15 cellular contexts compared by ENCODE assay signal in genomic region chr5:33788922-33789321, GRCh38.
DNase-seq lines count a peak whose midpoint lies in the region; ATAC-seq, FAIRE-seq and TF ChIP-seq lines count a peak whose summit lies in the region.
"Had no signal": no experiment of that assay in that cellular context is flagged by ENCODE, and none has a peak within 500 bp of the region (broad histone marks: within the 10 kb centered on the region; RNA-seq: fewer than 3 reads in every experiment).

No MANE protein-coding gene starts in this region.

- no peak overlapping the region for H3K4me3 ChIP-seq in left lung
- H3K4me3 ChIP-seq in mesendoderm (ENCODE audit: low read length), result no peak overlapping the region
- H3K4me3 ChIP-seq: psoas muscle, thyroid gland had no signal

- no peak overlapping the region for H2BK15ac ChIP-seq in mesendoderm (replicated peaks; ENCODE audit: low read depth)

- DNase-seq in AG08395 (ENCODE audit: low spot score) (peak; percentile 92), HTR-8/SVneo (ENCODE audit: insufficient read length, low spot score) (peak; percentile 74), brain pericyte (ENCODE audit: low read depth, low spot score) (peak; percentile 84), left lung (no peak), NCI-H1930 (lab: John Stamatoyannopoulos, UW) (no peak), mesendoderm (no peak)
- no peak for DNase-seq in activated naive CD4-positive, alpha-beta T cell treated with anti-CD3 and anti-CD28 coated beads, Interleukin-2, amount 50 U/mL, for 16 hours
- DNase-seq: activated T-cell treated with anti-CD3 and anti-CD28 coated beads, Interleukin-2, amount 50 U/mL, for 72 hours; CD4-positive, alpha-beta memory T cell; cerebellar nuclear complex; NCI-H2171 treated with DMSO at 0.1 percent for 48 hours; psoas muscle; SHP77 treated with DMSO at 0.1 percent for 48 hours; thyroid gland had no signal

- H3K23ac ChIP-seq in mesendoderm (ENCODE audit: low read length), result no peak overlapping the region

- WGBS in mesendoderm (ENCODE audit: extremely low coverage, insufficient coverage, low lambda C conversion rate), result no CpG with 5 or more reads among the region's 3 CpGs

- H4K8ac ChIP-seq in mesendoderm (ENCODE audit: low read depth, low read length), result no peak overlapping the region

- peaks cover 0 to 12% of the 10 kb centered on the region in 2 donors for H3K9me3 ChIP-seq in left lung
- H3K9me3 ChIP-seq: thyroid gland had no signal

- H3K9ac ChIP-seq in mesendoderm (ENCODE audit: low read length), result no peak overlapping the region

- no peak for TF ChIP-seq CTCF in left lung (IDR thresholded peaks at IDR 0.05)

- H3K79me2 ChIP-seq in mesendoderm (ENCODE audit: control insufficient read depth, insufficient read depth, low read length), result no peaks in the 10 kb centered on the region

- H3K27me3 ChIP-seq in left lung (no peaks in the 10 kb centered on the region), mesendoderm (ENCODE audit: insufficient read depth, low read length, poor library complexity) (no peaks in the 10 kb centered on the region)
- H3K27me3 ChIP-seq: thyroid gland had no signal

- no peak overlapping the region for H3K18ac ChIP-seq in mesendoderm (ENCODE audit: low read length)

- peak overlapping the region in 1 of 2 donors; percentile 17 for H3K27ac ChIP-seq in left lung
- no peak overlapping the region for H3K27ac ChIP-seq in mesendoderm (ENCODE audit: low read depth, low read length)
- H3K27ac ChIP-seq: psoas muscle, thyroid gland had no signal

- H3K4me2 ChIP-seq in mesendoderm (ENCODE audit: low read length), result no peak overlapping the region

- ATAC-seq in left lung (peak; percentile 41), GM21515 (IDR thresholded peaks at IDR 0.05; ENCODE audit: unreplicated experiment) (no peak)
- ATAC-seq: activated T-cell treated with anti-CD3 and anti-CD28 coated beads, Interleukin-2, amount 50 U/mL, for 72 hours had no signal

- H3K79me1 ChIP-seq in mesendoderm (ENCODE audit: low read length), result no peaks in the 10 kb centered on the region

- no peak overlapping the region for H4K5ac ChIP-seq in mesendoderm (ENCODE audit: low read length)

- no peak overlapping the region for H3K4ac ChIP-seq in mesendoderm (ENCODE audit: low read depth, low read length)

- H3K36me3 ChIP-seq in left lung (no peaks in the 10 kb centered on the region), mesendoderm (ENCODE audit: control insufficient read depth, insufficient read depth, low read length) (no peaks in the 10 kb centered on the region)
- H3K36me3 ChIP-seq: thyroid gland had no signal

- no peak overlapping the region for H2BK120ac ChIP-seq in mesendoderm (ENCODE audit: low read depth, low read length)

- H3K56ac ChIP-seq in mesendoderm (ENCODE audit: low read length), result no peak overlapping the region

- H2AK5ac ChIP-seq in mesendoderm (ENCODE audit: low read length), result no peak overlapping the region

- H2BK5ac ChIP-seq in mesendoderm (ENCODE audit: low read length), result no peak overlapping the region

- intact Hi-C loops in left lung (cut with DNase I), result no loop called here

- peak; percentile 81 for FAIRE-seq in HTR-8/SVneo (lab: Jason Lieb, UNC)

- H3K4me1 ChIP-seq in left lung, result no peaks in the 10 kb centered on the region
- no peaks in the 10 kb centered on the region for H3K4me1 ChIP-seq in mesendoderm (ENCODE audit: control insufficient read depth, low read depth, low read length)
- H3K4me1 ChIP-seq: psoas muscle, thyroid gland had no signal

Comparison
In these comparisons a context has a peak if more than half of its experiments do, and no peak if none do; other contexts are left out.
1. DNase-seq: peak in AG08395 (single experiment), HTR-8/SVneo (single experiment) and brain pericyte (single experiment); none in left lung (0 of 2), NCI-H1930 (0 of 2), activated naive CD4-positive, alpha-beta T cell treated with anti-CD3 and anti-CD28 coated beads, Interleukin-2, amount 50 U/mL, for 16 hours (single experiment) and mesendoderm (single experiment).